In genomic region chr6:29926795-29927427, GRCh38 we compare ENCODE assay signal across 8 cellular contexts. TPM values are rescaled to one million over a fixed set of nuclear protein-coding genes. Genes with fewer than 3 reads are reported as not detected.
DNase-seq lines count a peak whose midpoint lies in the region; ATAC-seq and TF ChIP-seq lines count a peak whose summit lies in the region.

No MANE protein-coding gene starts in this region.

- H3K9me3 ChIP-seq in SU-DHL-6 (ENCODE audit: insufficient read depth, low read length), result no peaks in the 10 kb centered on the region
- H3K9me3 ChIP-seq in left ventricle myocardium inferior (replicated peaks), result no peaks in the 10 kb centered on the region
- H3K9me3 ChIP-seq in skeletal muscle satellite cell (replicated peaks; ENCODE audit: low read length), result no peaks in the 10 kb centered on the region

- peak overlapping the region; percentile 90 for H2AFZ ChIP-seq in SU-DHL-6 (ENCODE audit: low read depth, low read length, severe bottlenecking)

- peak overlapping the region; percentile 59 for H3K4me3 ChIP-seq in GM12875 (ENCODE audit: low read depth, low read length)
- H3K4me3 ChIP-seq in SU-DHL-6 (ENCODE audit: insufficient read depth, low read length, poor library complexity, severe bottlenecking), result peak overlapping the region; percentile 50
- peak overlapping the region; percentile 78 for H3K4me3 ChIP-seq in left ventricle myocardium inferior
- peak overlapping the region; percentile 76 for H3K4me3 ChIP-seq in skeletal muscle satellite cell (ENCODE audit: low read length)

- intact Hi-C loops in left ventricle myocardium inferior (cut with micrococcal nuclease), result no loop called here

- H3K9ac ChIP-seq in SU-DHL-6 (ENCODE audit: low read length) (peak overlapping the region; percentile 46), skeletal muscle satellite cell (ENCODE audit: low read depth, low read length) (peak overlapping the region; percentile 83)

- peaks cover 3% of the 10 kb centered on the region; the same call in 1 of the 2 replicates for H3F3A ChIP-seq in SU-DHL-6 (ENCODE audit: insufficient read depth)

- peak overlapping the region; percentile 55 for H3K4me2 ChIP-seq in SU-DHL-6 (ENCODE audit: low read depth, low read length, poor library complexity, severe bottlenecking)
- peak overlapping the region; percentile 82 for H3K4me2 ChIP-seq in skeletal muscle satellite cell (ENCODE audit: low read length)

- H3K27ac ChIP-seq in SU-DHL-6 (ENCODE audit: low read depth, low read length) (no peak overlapping the region), left ventricle myocardium inferior (replicated peaks) (peak overlapping the region; percentile 95)

- TF ChIP-seq CTCF in GM12875 (IDR thresholded peaks at IDR 0.05; ENCODE audit: borderline replicate concordance, insufficient read depth, low read depth, low read length), result no peak
- TF ChIP-seq CTCF in SU-DHL-6 (IDR thresholded peaks at IDR 0.05; ENCODE audit: insufficient read depth, low read length, poor library complexity, severe bottlenecking), result no peak
- no peak for TF ChIP-seq CTCF in left ventricle myocardium inferior (IDR thresholded peaks at IDR 0.05; ENCODE audit: borderline replicate concordance)

- H4K20me1 ChIP-seq in SU-DHL-6 (ENCODE audit: low read depth, low read length), result no peaks in the 10 kb centered on the region

- H3K36me3 ChIP-seq in SU-DHL-6 (ENCODE audit: low read length) (no peaks in the 10 kb centered on the region), left ventricle myocardium inferior (no peaks in the 10 kb centered on the region), skeletal muscle satellite cell (ENCODE audit: insufficient read depth, low read length) (no peaks in the 10 kb centered on the region)

- ATAC-seq in HG03103 (IDR thresholded peaks at IDR 0.05; ENCODE audit: low read depth, unreplicated experiment) (peak; percentile 59), HG03571 (IDR thresholded peaks at IDR 0.05; ENCODE audit: unreplicated experiment) (no peak), HG03135 (IDR thresholded peaks at IDR 0.05; ENCODE audit: unreplicated experiment) (no peak)

- peaks cover 12% of the 10 kb centered on the region for H3K4me1 ChIP-seq in left ventricle myocardium inferior
- no peaks in the 10 kb centered on the region for H3K4me1 ChIP-seq in skeletal muscle satellite cell (ENCODE audit: control insufficient read depth, insufficient read depth, low read length)

- H3K79me2 ChIP-seq in SU-DHL-6 (ENCODE audit: insufficient read depth, low read length), result no peaks in the 10 kb centered on the region

- H3K27me3 ChIP-seq in SU-DHL-6 (ENCODE audit: low read length), result no peaks in the 10 kb centered on the region
- no peaks in the 10 kb centered on the region for H3K27me3 ChIP-seq in left ventricle myocardium inferior (ENCODE audit: low read depth)
- no peaks in the 10 kb centered on the region for H3K27me3 ChIP-seq in skeletal muscle satellite cell (ENCODE audit: control insufficient read depth, insufficient read depth, low read length)

- DNase-seq in activated naive CD8-positive, alpha-beta T cell treated with anti-CD3 and anti-CD28 coated beads, Interleukin-2, amount 50 U/mL, for 16 hours (ENCODE audit: low read depth, low spot score), result peak; percentile 62
- DNase-seq in left ventricle myocardium inferior, result peak; percentile 80

- H3K9me2 ChIP-seq in SU-DHL-6 (replicated peaks; ENCODE audit: insufficient read depth, low read length), result no peaks in the 10 kb centered on the region

RNA-seq across cellular contexts. Expression of gene HLA-A, which starts 15.4 kb away (rescaled TPM):
- 252 TPM for total RNA-seq in left ventricle myocardium inferior
- 107 and 183 TPM in 2 replicates for total RNA-seq in skeletal muscle satellite cell (2012; rRNA removed)
